8 cellular contexts compared by ENCODE assay signal in genomic region chr3:15065550-15066007, GRCh38. TPM values are rescaled to one million over a fixed set of nuclear protein-coding genes. Genes with fewer than 3 reads are reported as not detected.
DNase-seq lines count a peak whose midpoint lies in the region; ATAC-seq, FAIRE-seq and TF ChIP-seq lines count a peak whose summit lies in the region.

No MANE protein-coding gene starts in this region.

- peak overlapping the region; percentile 92; the same call in 1 of the 2 replicates for H3K9ac ChIP-seq in KMS-11

- H3K27ac Mint-ChIP-seq in natural killer cell: peak overlapping the region; percentile 84 to 92

- H3K9me3 Mint-ChIP-seq in natural killer cell: no peaks in the 10 kb centered on the region

- H3K36me3 Mint-ChIP-seq in natural killer cell: no peaks in the 10 kb centered on the region

- H3K36me3 ChIP-seq in BE2C (no peaks in the 10 kb centered on the region; the same call in 1 of the 2 replicates), KMS-11 (ENCODE audit: insufficient read depth) (no peaks in the 10 kb centered on the region)

- H3K4me1 Mint-ChIP-seq in natural killer cell: peaks cover 17 to 26% of the 10 kb centered on the region in 2 donors

- H3K79me2 ChIP-seq in KMS-11 (ENCODE audit: insufficient read depth, low read depth): peaks cover 21% of the 10 kb centered on the region

- H4K20me1 ChIP-seq in KMS-11 (ENCODE audit: insufficient read depth): no peaks in the 10 kb centered on the region

- H3K27me3 ChIP-seq in BE2C (no peaks in the 10 kb centered on the region), KMS-11 (ENCODE audit: insufficient read depth, low read depth) (no peaks in the 10 kb centered on the region)

- no peak for FAIRE-seq in urothelium cell line (lab: Jason Lieb, UNC)

- H3K27ac ChIP-seq in KMS-11: no peak overlapping the region

- H3K4me3 ChIP-seq in BE2C (ENCODE audit: low read depth, low read length) (peak overlapping the region; percentile 84), KMS-11 (IDR thresholded peaks at IDR 0.05; ENCODE audit: insufficient read depth, low read depth, low read length) (no peak overlapping the region), choroid plexus epithelial cell (ENCODE audit: low read depth, low read length) (peak overlapping the region; percentile 96)

- ATAC-seq in natural killer cell: no peak
- ATAC-seq in GM21825 (IDR thresholded peaks at IDR 0.05; ENCODE audit: unreplicated experiment): no peak

- H3K9me3 ChIP-seq in BE2C: no peaks in the 10 kb centered on the region

- H3K27me3 Mint-ChIP-seq in natural killer cell (ENCODE audit: low read depth in 2 of 2): no peaks in the 10 kb centered on the region

- intact Hi-C loops in natural killer cell (cut with micrococcal nuclease): loop anchor here (1.0 to 2.0 kb wide), 2 partner anchors 14 to 33 kb away; partner anchors contain the start of gene RBSN

- no peak for DNase-seq in BE2C
- no peak for DNase-seq in choroid plexus epithelial cell (ENCODE audit: low read depth)
- no peak for DNase-seq in natural killer cell
- no peak for DNase-seq in T1000 (lab: John Stamatoyannopoulos, UW)
- no peak for DNase-seq in HCEC 1CT
- no peak for DNase-seq in urothelium cell line (ENCODE audit: low spot score)

- peak overlapping the region; percentile 66; the same call in 1 of the 2 replicates for H2AFZ ChIP-seq in KMS-11 (ENCODE audit: low read depth)

- H3K4me3 Mint-ChIP-seq in natural killer cell: peak overlapping the region; percentile 94

- no peaks in the 10 kb centered on the region for H3K4me1 ChIP-seq in BE2C
- H3K4me1 ChIP-seq in KMS-11 (ENCODE audit: low read depth, poor library complexity, severe bottlenecking): peaks cover 5% of the 10 kb centered on the region

- TF ChIP-seq CTCF in BE2C (IDR thresholded peaks at IDR 0.05; ENCODE audit: low read depth, low read length) (no peak), KMS-11 (conservative IDR thresholded peaks at IDR 0.05; ENCODE audit: low read depth, low read length) (no peak), choroid plexus epithelial cell (conservative IDR thresholded peaks at IDR 0.05; ENCODE audit: low read depth, low read length) (no peak), natural killer cell (IDR thresholded peaks at IDR 0.05) (no peak)

- H3K4me2 ChIP-seq in KMS-11: peak overlapping the region; percentile 31

RNA-seq across cellular contexts. Expression of gene MRPS25, which starts 0.5 kb away (rescaled TPM):
- 34.5 TPM for polyA plus RNA-seq in BE2C (2012; ENCODE audit: insufficient read depth, insufficient read length, low read depth)
- 10 to 100 TPM; 32.3 to 41.4 (median 41.4) TPM for total RNA-seq in natural killer cell

RNA-seq across cellular contexts. Expression of gene RBSN, which starts 33.4 kb away (rescaled TPM):
- 11.8 TPM for polyA plus RNA-seq in BE2C (2012; ENCODE audit: insufficient read depth, insufficient read length, low read depth)
- 10 to 100 TPM; 27.6 to 34.4 (median 29.4) TPM for total RNA-seq in natural killer cell
